In the genomic region with DNA sequence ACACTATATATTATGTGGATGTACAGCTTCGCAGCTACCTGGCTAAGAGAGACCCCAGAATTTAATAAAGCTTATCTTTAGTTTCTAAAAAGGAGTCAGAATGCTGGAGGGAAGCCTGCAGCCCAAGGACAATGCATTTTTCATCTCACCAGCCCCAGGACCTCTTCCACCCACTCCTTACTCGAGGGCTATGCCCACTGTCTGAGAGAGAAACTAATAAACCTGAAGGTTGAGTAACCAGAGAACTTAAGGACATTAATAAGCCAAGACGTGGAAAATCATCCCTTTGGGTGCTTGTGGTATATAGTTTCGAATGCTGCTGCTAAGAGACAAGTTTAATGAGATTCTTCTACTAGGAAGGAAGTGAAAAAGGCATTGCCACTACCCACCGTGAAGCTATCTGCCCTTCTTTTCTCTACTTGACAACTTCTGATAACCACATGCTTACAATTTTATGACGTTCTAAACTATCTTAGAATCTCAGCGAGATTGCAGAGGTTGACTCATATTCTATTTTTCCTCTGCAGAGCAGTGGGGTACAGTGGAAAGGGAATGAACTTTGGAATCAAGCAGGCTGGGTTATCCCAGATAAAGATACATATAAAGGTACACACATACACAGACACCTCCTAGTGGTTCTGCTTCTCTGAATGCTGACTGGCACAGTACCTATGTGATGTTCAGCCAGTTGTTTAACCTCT, we compare ENCODE assay signal across 7 cellular contexts. TPM values are rescaled to one million over a fixed set of nuclear protein-coding genes. Genes with fewer than 3 reads are reported as not detected.
DNase-seq lines count a peak whose midpoint lies in the region; ATAC-seq and TF ChIP-seq lines count a peak whose summit lies in the region.

No MANE protein-coding gene starts in this region.

- H3K4me1 ChIP-seq in osteoblast (ENCODE audit: insufficient read depth, low read length), result peaks cover 22% of the 10 kb centered on the region

- H3K36me3 ChIP-seq in osteoblast (ENCODE audit: insufficient read depth, low read length), result no peaks in the 10 kb centered on the region

- no peaks in the 10 kb centered on the region for H3K9me3 Mint-ChIP-seq in activated CD4-positive, alpha-beta memory T cell treated with anti-CD3 and anti-CD28 coated beads, Interleukin-2, amount 10 ng/mL, durations not matched to agents 7 days and 5 days

- peak overlapping the region; percentile 28 for H3K4me2 ChIP-seq in osteoblast (ENCODE audit: insufficient read depth, low read length)

- H3K4me3 ChIP-seq in osteoblast (ENCODE audit: insufficient read depth, low read length), result no peak overlapping the region

- POLR2A ChIA-PET in activated CD4-positive, alpha-beta memory T cell treated with anti-CD3 and anti-CD28 coated beads, Interleukin-2, amount 10 ng/mL, durations not matched to agents 7 days and 5 days (lab: Charles Lee), result interaction anchor here (2.6 kb wide), 1 partner anchor 39 kb away, joined by 5 read pairs; no protein-coding TSS in a partner anchor

- H3K27me3 Mint-ChIP-seq in activated CD4-positive, alpha-beta memory T cell treated with anti-CD3 and anti-CD28 coated beads, Interleukin-2, amount 10 ng/mL, durations not matched to agents 7 days and 5 days, result no peaks in the 10 kb centered on the region

- peak overlapping the region; percentile 80 for H3K27ac Mint-ChIP-seq in activated CD4-positive, alpha-beta memory T cell treated with anti-CD3 and anti-CD28 coated beads, Interleukin-2, amount 10 ng/mL, durations not matched to agents 7 days and 5 days

- H3K27ac ChIP-seq in osteoblast (ENCODE audit: low read depth, low read length), result peak overlapping the region; percentile 13

- CTCF ChIA-PET in activated CD4-positive, alpha-beta memory T cell treated with anti-CD3 and anti-CD28 coated beads, Interleukin-2, amount 10 ng/mL, durations not matched to agents 7 days and 5 days (lab: Charles Lee), result interaction anchor here (0.6 to 3.6 kb wide), 2 partner anchors 81 to 637 kb away, joined by 3 to 26 read pairs; no protein-coding TSS in a partner anchor

- H3K4me1 Mint-ChIP-seq in activated CD4-positive, alpha-beta memory T cell treated with anti-CD3 and anti-CD28 coated beads, Interleukin-2, amount 10 ng/mL, durations not matched to agents 7 days and 5 days, result peaks cover 52% of the 10 kb centered on the region

- peaks cover 53% of the 10 kb centered on the region for H3K36me3 Mint-ChIP-seq in activated CD4-positive, alpha-beta memory T cell treated with anti-CD3 and anti-CD28 coated beads, Interleukin-2, amount 10 ng/mL, durations not matched to agents 7 days and 5 days (ENCODE audit: low read depth)

- H3K79me2 ChIP-seq in osteoblast (ENCODE audit: insufficient read depth, low read length), result peaks cover 27% of the 10 kb centered on the region

- peak overlapping the region; percentile 66 for H3K4me3 Mint-ChIP-seq in activated CD4-positive, alpha-beta memory T cell treated with anti-CD3 and anti-CD28 coated beads, Interleukin-2, amount 10 ng/mL, durations not matched to agents 7 days and 5 days

- H3K27me3 ChIP-seq in osteoblast (ENCODE audit: insufficient read depth, low read length), result no peaks in the 10 kb centered on the region

- no peak for DNase-seq in activated CD4-positive, alpha-beta memory T cell treated with anti-CD3 and anti-CD28 coated beads, Interleukin-2, amount 10 ng/mL, durations not matched to agents 7 days and 5 days
- DNase-seq in osteoblast (ENCODE audit: insufficient read length, low spot score, missing footprints) (no peak), DMS53 treated with DMSO at 0.1 percent for 48 hours (lab: John Stamatoyannopoulos, UW; ENCODE audit: unreplicated experiment) (no peak), NCI-H1417 (lab: John Stamatoyannopoulos, UW) (no peak), DMS79 (lab: John Stamatoyannopoulos, UW) (no peak)

- no peaks in the 10 kb centered on the region for H3K9me3 ChIP-seq in osteoblast (ENCODE audit: low read depth, low read length)

- H4K20me1 ChIP-seq in osteoblast (ENCODE audit: insufficient read depth, low read length), result no peaks in the 10 kb centered on the region

- no peak for TF ChIP-seq CTCF in osteoblast (IDR thresholded peaks at IDR 0.05; ENCODE audit: extremely low read depth, low read depth, low read length)

- ATAC-seq in GM18870 (IDR thresholded peaks at IDR 0.05; ENCODE audit: unreplicated experiment) (peak; percentile 47), HG03064 (IDR thresholded peaks at IDR 0.05; ENCODE audit: low read depth, unreplicated experiment) (peak; percentile 22)

- H2AFZ ChIP-seq in osteoblast (ENCODE audit: low read length), result no peak overlapping the region

RNA-seq across cellular contexts. Expression of gene RELL1, which starts 3.3 kb away (rescaled TPM):
- 10 to 100 TPM; 40.9 to 44.9 TPM for total RNA-seq in activated CD4-positive, alpha-beta memory T cell treated with anti-CD3 and anti-CD28 coated beads, Interleukin-2, amount 10 ng/mL, durations not matched to agents 7 days and 5 days
- total RNA-seq in osteoblast, result 61.2 and 64.5 TPM in 2 replicates
